In genomic region chr10:6052247-6053221, GRCh38 we compare ENCODE assay signal across 7 cellular contexts.
DNase-seq lines count a peak whose midpoint lies in the region; ATAC-seq lines count a peak whose summit lies in the region.

No MANE protein-coding gene starts in this region.

- peak; percentile 41 to 65 (median 44) for DNase-seq in activated CD4-positive, CD25-positive, alpha-beta regulatory T cell (lab: John Stamatoyannopoulos, UW)
- DNase-seq in central memory CD8-positive, alpha-beta T cell (ENCODE audit: low spot score in 2 of 2), result peak; percentile 51 to 65
- peak; percentile 72 for DNase-seq in stimulated activated CD8-positive, alpha-beta memory T cell treated with anti-CD3 and anti-CD28 coated beads, Interleukin-12 subunit alpha, Interleukin-12 subunit beta, amount 100 ng/mL, for 1 hour (ENCODE audit: low read depth)
- DNase-seq in iPS-NIHi7 (ENCODE audit: extremely low spot score), result no peak
- no peak for DNase-seq in NCI-H526 (lab: John Stamatoyannopoulos, UW)

- H3K27ac Mint-ChIP-seq in central memory CD8-positive, alpha-beta T cell (ENCODE audit: low read depth), result peak overlapping the region; percentile 96

- H3K4me1 Mint-ChIP-seq in central memory CD8-positive, alpha-beta T cell, result peaks cover 58% of the 10 kb centered on the region

- H3K4me3 Mint-ChIP-seq in central memory CD8-positive, alpha-beta T cell, result peak overlapping the region; percentile 82

- no peaks in the 10 kb centered on the region for H3K27me3 Mint-ChIP-seq in central memory CD8-positive, alpha-beta T cell

- H3K36me3 Mint-ChIP-seq in central memory CD8-positive, alpha-beta T cell (ENCODE audit: insufficient read depth), result peaks cover 16% of the 10 kb centered on the region

- H3K9me3 Mint-ChIP-seq in central memory CD8-positive, alpha-beta T cell, result no peaks in the 10 kb centered on the region

- ATAC-seq in HG02642 (IDR thresholded peaks at IDR 0.05; ENCODE audit: poor library complexity, unreplicated experiment) (peak; percentile 31), HG03139 (IDR thresholded peaks at IDR 0.05; ENCODE audit: unreplicated experiment) (no peak)
- ATAC-seq in central memory CD8-positive, alpha-beta T cell (replicated peaks; ENCODE audit: extremely low read depth, poor library complexity, severe bottlenecking), result peak; percentile 37

Comparison
In these comparisons a context has a peak if more than half of its experiments do, and no peak if none do; other contexts are left out.
1. DNase-seq: peak in activated CD4-positive, CD25-positive, alpha-beta regulatory T cell (4 of 4), central memory CD8-positive, alpha-beta T cell (2 of 2) and stimulated activated CD8-positive, alpha-beta memory T cell treated with anti-CD3 and anti-CD28 coated beads, Interleukin-12 subunit alpha, Interleukin-12 subunit beta, amount 100 ng/mL, for 1 hour (single experiment); none in iPS-NIHi7 (single experiment) and NCI-H526 (0 of 2).